In the genomic region with DNA sequence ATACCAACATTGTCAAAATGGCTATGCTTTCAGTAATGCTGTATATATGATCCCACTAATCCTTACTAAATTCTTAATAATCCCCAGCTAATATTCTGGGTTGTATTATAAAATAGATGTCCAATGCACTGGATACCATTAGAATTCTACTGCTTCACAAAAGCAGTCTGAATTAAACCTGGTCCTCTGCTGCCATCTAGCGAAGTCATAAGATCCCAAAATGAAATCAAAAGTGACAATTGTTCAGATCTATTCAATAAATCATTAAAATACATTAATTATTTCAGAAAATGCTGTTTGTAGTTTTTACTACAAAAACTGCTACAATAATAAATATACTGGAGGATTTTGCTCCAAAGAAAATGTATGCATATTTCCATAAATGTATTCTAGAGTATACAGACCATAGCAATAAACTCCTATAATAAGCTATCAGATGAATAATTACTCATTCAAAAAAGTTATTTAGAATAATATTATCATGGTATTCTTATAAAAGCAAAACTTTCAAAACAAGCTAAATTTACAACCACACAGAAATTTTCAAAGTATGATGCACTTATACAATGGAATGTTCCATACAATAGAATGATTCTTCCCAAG, we compare ENCODE assay signal across 8 cellular contexts.
A peak's percentile ranks its signal among the peaks of the same experiment; 100 is the strongest.
DNase-seq lines count a peak whose midpoint lies in the region; ATAC-seq, FAIRE-seq and TF ChIP-seq lines count a peak whose summit lies in the region.

No MANE protein-coding gene starts in this region.

- TF ChIP-seq CTCF in OCI-LY3 (IDR thresholded peaks at IDR 0.05; ENCODE audit: low read depth, low read length) (peak; percentile 63), body of pancreas (IDR thresholded peaks at IDR 0.05) (peak in 6 of 7 experiments; percentile 56 to 79 (median 70)), kidney (IDR thresholded peaks at IDR 0.05; ENCODE audit: borderline replicate concordance, extremely low read depth, insufficient read depth) (peak; percentile 61), omental fat pad (IDR thresholded peaks at IDR 0.05) (no peak)

- intact Hi-C loops in body of pancreas (cut with DNase I) (no loop called here), kidney (cut with DNase I) (no loop called here)

- H3K4me2 ChIP-seq in OCI-LY3 (ENCODE audit: low read length) = no peak overlapping the region

- peak; percentile 97 for FAIRE-seq in kidney (lab: Jason Lieb, UNC)

- no peaks in the 10 kb centered on the region for H3K9me3 ChIP-seq in OCI-LY3 (ENCODE audit: insufficient read depth, low read length)
- H3K9me3 ChIP-seq in body of pancreas = no peaks in the 10 kb centered on the region
- H3K9me3 ChIP-seq in kidney (ENCODE audit: control insufficient read depth in 1 of 2, low read length in 2 of 2) = no peaks in the 10 kb centered on the region

- DNase-seq in NOMO-1 treated with DMSO at 0.1 percent for 48 hours (lab: John Stamatoyannopoulos, UW; ENCODE audit: unreplicated experiment) = peak; percentile 26
- no peak for DNase-seq in NOMO-1 treated with dmso at 0.1 percent for 144 hours (lab: John Stamatoyannopoulos, UW; ENCODE audit: unreplicated experiment)
- DNase-seq in HPDE6-E6E7 (ENCODE audit: extremely low spot score) = peak; percentile 10
- peak; percentile 11 to 36 (median 20) for DNase-seq in body of pancreas
- no peak for DNase-seq in kidney
- peak; percentile 30 for DNase-seq in stimulated activated CD8-positive, alpha-beta memory T cell treated with anti-CD3 and anti-CD28 coated beads, Interleukin-4, amount 100 ng/mL, for 48 hours
- no peak for DNase-seq in omental fat pad (ENCODE audit: low spot score)

- 3 to 6% methylated on average over 1 of the region's 1 CpG for WGBS in body of pancreas, 2 donors

- H3K27me3 ChIP-seq in OCI-LY3 (ENCODE audit: low read depth, low read length) (no peaks in the 10 kb centered on the region), body of pancreas (no peaks in the 10 kb centered on the region)

- H3K4me1 ChIP-seq in OCI-LY3 (ENCODE audit: low read length) = peaks cover 19% of the 10 kb centered on the region
- no peaks in the 10 kb centered on the region for H3K4me1 ChIP-seq in body of pancreas
- peaks cover 3 to 9% of the 10 kb centered on the region in 2 donors for H3K4me1 ChIP-seq in kidney (ENCODE audit: control insufficient read depth in 1 of 2, insufficient read depth in 1 of 2, low read depth in 1 of 2, low read length in 2 of 2)

- no peaks in the 10 kb centered on the region for H3K79me2 ChIP-seq in OCI-LY3 (ENCODE audit: low read length)

- H3K27ac ChIP-seq in OCI-LY3 (ENCODE audit: low read length) (no peak overlapping the region), body of pancreas (no peak overlapping the region), kidney (ENCODE audit: low read depth in 2 of 2, low read length in 2 of 2) (no peak overlapping the region)

- H3K36me3 ChIP-seq in OCI-LY3 (replicated peaks; ENCODE audit: low read depth, low read length) = no peaks in the 10 kb centered on the region
- no peaks in the 10 kb centered on the region for H3K36me3 ChIP-seq in body of pancreas (replicated peaks in 1 of 2; ENCODE audit: insufficient read depth in 1 of 2, low read depth in 2 of 2)
- no peaks in the 10 kb centered on the region for H3K36me3 ChIP-seq in kidney (ENCODE audit: control insufficient read depth in 1 of 2, insufficient read depth in 2 of 2, low read length in 2 of 2)

- no peak for TF ChIP-seq POLR2A in body of pancreas (IDR thresholded peaks at IDR 0.05)

- H2AFZ ChIP-seq in OCI-LY3 (ENCODE audit: low read depth, low read length) = no peak overlapping the region

- H3K9ac ChIP-seq in OCI-LY3 (ENCODE audit: low read length) (no peak overlapping the region), kidney (ENCODE audit: low read length in 2 of 2) (no peak overlapping the region)

- no peak overlapping the region for H3K4me3 ChIP-seq in OCI-LY3 (ENCODE audit: low read length)
- H3K4me3 ChIP-seq in body of pancreas = no peak overlapping the region
- H3K4me3 ChIP-seq in kidney (ENCODE audit: low read length in 2 of 2) = no peak overlapping the region

- no peak for ATAC-seq in body of pancreas
- ATAC-seq in omental fat pad (ENCODE audit: low FRiP score) = no peak

- no peaks in the 10 kb centered on the region for H4K20me1 ChIP-seq in OCI-LY3 (ENCODE audit: insufficient read depth, low read length)

Comparison
In these comparisons a context has a peak if more than half of its experiments do, and no peak if none do; other contexts are left out.
1. DNase-seq: peak in NOMO-1 treated with DMSO at 0.1 percent for 48 hours (single experiment), HPDE6-E6E7 (single experiment), body of pancreas (4 of 4) and stimulated activated CD8-positive, alpha-beta memory T cell treated with anti-CD3 and anti-CD28 coated beads, Interleukin-4, amount 100 ng/mL, for 48 hours (single experiment); none in NOMO-1 treated with dmso at 0.1 percent for 144 hours (single experiment), kidney (single experiment) and omental fat pad (single experiment).
2. CTCF ChIP-seq: peak in OCI-LY3 (single experiment), body of pancreas (6 of 7) and kidney (single experiment); none in omental fat pad (0 of 3).